1 cellular context compared by ENCODE assay signal in genomic region chr19:36009220-36009619, GRCh38.
TF ChIP-seq lines count a peak whose summit lies in the region.

No MANE protein-coding gene starts in this region.

TF ChIP-seq in H1, 55 proteins besides CTCF, POLR2A, EP300 and RAD21:
- no peak for TF ChIP-seq CHD2 (IDR thresholded peaks at IDR 0.05; ENCODE audit: low read length)
- TF ChIP-seq PHF8 (conservative IDR thresholded peaks at IDR 0.05; ENCODE audit: low read depth, low read length): 0 out of 2 replicates have a peak, but pooled peaks have one; percentile 1
- TF ChIP-seq CREB1 (IDR thresholded peaks at IDR 0.05): peak; percentile 53; the same call in 1 of the 2 replicates
- peak; percentile 66; the same call in 1 of the 2 replicates for TF ChIP-seq RBBP5 (IDR thresholded peaks at IDR 0.05; ENCODE audit: borderline replicate concordance, low read depth, low read length)
- TF ChIP-seq KDM4A (IDR thresholded peaks at IDR 0.05; ENCODE audit: low read depth, low read length, severe bottlenecking): peak; percentile 19
- peak; percentile 25; the same call in 1 of the 2 replicates for TF ChIP-seq TAF1 (IDR thresholded peaks at IDR 0.05; ENCODE audit: low read depth, low read length)
- TF ChIP-seq, protein P1, sequence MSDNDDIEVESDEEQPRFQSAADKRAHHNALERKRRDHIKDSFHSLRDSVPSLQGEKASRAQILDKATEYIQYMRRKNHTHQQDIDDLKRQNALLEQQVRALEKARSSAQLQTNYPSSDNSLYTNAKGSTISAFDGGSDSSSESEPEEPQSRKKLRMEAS (IDR thresholded peaks at IDR 0.05): peak; percentile 57; the same call in 1 of the 2 replicates
- TF ChIP-seq ASH2L (IDR thresholded peaks at IDR 0.05; ENCODE audit: low read length): peak; percentile 15
- no peak for TF ChIP-seq SP2 (IDR thresholded peaks at IDR 0.05; ENCODE audit: low read length)
- TF ChIP-seq MAFK (IDR thresholded peaks at IDR 0.05; ENCODE audit: low read depth, low read length): no peak
- no peak for TF ChIP-seq NANOG (IDR thresholded peaks at IDR 0.05; ENCODE audit: insufficient read depth, low read depth, low read length, poor library complexity, severe bottlenecking)
- TF ChIP-seq TAF7 (optimal IDR thresholded peaks at IDR 0.05; ENCODE audit: borderline replicate concordance, low read depth, low read length): no peak
